Comparison of ENCODE assay signal across 11 cellular contexts in the genomic region with DNA sequence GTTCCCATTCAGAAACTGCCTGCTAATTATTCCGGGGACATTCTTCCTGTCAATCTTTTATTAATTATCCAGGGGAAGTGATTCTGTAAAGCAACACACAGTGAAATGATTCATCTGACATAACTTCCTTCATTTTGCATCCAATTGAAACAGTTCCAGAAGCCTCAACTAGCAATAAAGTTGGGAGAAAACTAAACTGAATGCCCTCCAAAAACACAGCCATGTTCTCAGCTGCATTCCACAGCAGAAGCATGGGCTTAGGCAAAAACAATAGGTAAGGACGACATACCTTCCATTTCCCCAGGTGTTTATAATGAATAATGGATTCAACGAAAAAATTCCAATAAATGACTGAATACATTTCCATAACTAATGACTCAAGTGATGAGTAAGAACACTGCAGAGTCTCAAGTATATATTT. TPM values are rescaled to one million over a fixed set of nuclear protein-coding genes. Genes with fewer than 3 reads are reported as not detected.
DNase-seq lines count a peak whose midpoint lies in the region; ATAC-seq and TF ChIP-seq lines count a peak whose summit lies in the region.
"Had no signal": no experiment of that assay in that cellular context is flagged by ENCODE, and none has a peak within 500 bp of the region (broad histone marks: within the 10 kb centered on the region; RNA-seq: fewer than 3 reads in every experiment).

No MANE protein-coding gene starts in this region.

- no peak for TF ChIP-seq CTCF in body of pancreas (IDR thresholded peaks at IDR 0.05)

- no peak for DNase-seq in body of pancreas
- DNase-seq in lung microvascular endothelial cell (ENCODE audit: low read depth in 2 of 2) = peak; percentile 67 to 86
- DNase-seq in SKM-1 (lab: John Stamatoyannopoulos, UW; ENCODE audit: unreplicated experiment) = no peak
- DNase-seq: CD4-positive, CD25-positive, alpha-beta regulatory T cell; NCI-H526 treated with DMSO at 0.1 percent for 48 hours; stimulated activated CD8-positive, alpha-beta memory T cell treated with anti-CD3 and anti-CD28 coated beads, Interleukin-4, amount 100 ng/mL, for 48 hours had no signal

- H3K36me3 ChIP-seq in ACC112 (ENCODE audit: insufficient read depth, low read length) = no peaks in the 10 kb centered on the region
- H3K36me3 ChIP-seq in HUES64 (ENCODE audit: insufficient read depth, low read length) = no peaks in the 10 kb centered on the region
- no peaks in the 10 kb centered on the region for H3K36me3 ChIP-seq in body of pancreas (replicated peaks in 1 of 2; ENCODE audit: insufficient read depth in 1 of 2, low read depth in 2 of 2)

- H3K4me1 ChIP-seq in ACC112 (ENCODE audit: control insufficient read depth, insufficient read depth, low read length, unreplicated experiment) (peaks cover 22% of the 10 kb centered on the region), HUES64 (ENCODE audit: insufficient read depth, low read length) (peaks cover 21% of the 10 kb centered on the region), body of pancreas (peaks cover 4% of the 10 kb centered on the region)

- H2AFZ ChIP-seq in ACC112 (ENCODE audit: low read length, unreplicated experiment) = peak overlapping the region; percentile 69

- H3K9ac ChIP-seq in HUES64 (ENCODE audit: low read depth, low read length) = peak overlapping the region; percentile 60; the same call in 1 of the 2 replicates

- 85% methylated on average over 1 of the region's 3 CpGs for WGBS in HUES64
- 47 to 53% methylated on average over 3 of the region's 3 CpGs for WGBS in body of pancreas, 2 donors

- intact Hi-C loops in body of pancreas (cut with DNase I) = no loop called here

- no peaks in the 10 kb centered on the region for H3K9me3 ChIP-seq in HUES64 (ENCODE audit: insufficient read depth, low read depth, low read length)
- H3K9me3 ChIP-seq in body of pancreas = no peaks in the 10 kb centered on the region

- H3K4me3 ChIP-seq in ACC112 (ENCODE audit: low read depth, low read length) = 0 out of 2 replicates have a peak overlapping the region, but pooled peaks have one; percentile 18
- H3K4me3 ChIP-seq in HUES64 (ENCODE audit: low read length) = no peak overlapping the region
- H3K4me3 ChIP-seq in body of pancreas = no peak overlapping the region

- TF ChIP-seq POLR2A in body of pancreas (IDR thresholded peaks at IDR 0.05) = no peak

- H3K79me2 ChIP-seq in ACC112 (ENCODE audit: control insufficient read depth, insufficient read depth, low read length, unreplicated experiment) = no peaks in the 10 kb centered on the region

- ATAC-seq in body of pancreas = peak; percentile 75
- no peak for ATAC-seq in HG02840 (IDR thresholded peaks at IDR 0.05; ENCODE audit: low FRiP score, unreplicated experiment)
- no peak for ATAC-seq in GM18873 (IDR thresholded peaks at IDR 0.05; ENCODE audit: low FRiP score, unreplicated experiment)
- ATAC-seq in GM21619 (IDR thresholded peaks at IDR 0.05; ENCODE audit: unreplicated experiment) = no peak

- H3K27ac ChIP-seq in ACC112 (ENCODE audit: low read depth, low read length) (peak overlapping the region; percentile 79), HUES64 (ENCODE audit: low read depth, low read length) (peak overlapping the region; percentile 67), body of pancreas (peak overlapping the region in 3 of 4 donors; percentile 48 to 73 (median 56))

- H3K27me3 ChIP-seq in ACC112 (ENCODE audit: insufficient read depth, low read length) = no peaks in the 10 kb centered on the region
- no peaks in the 10 kb centered on the region for H3K27me3 ChIP-seq in HUES64 (ENCODE audit: insufficient read depth, low read length)
- no peaks in the 10 kb centered on the region for H3K27me3 ChIP-seq in body of pancreas

RNA-seq across cellular contexts. Expression of a gene that starts 36.9 kb away (rescaled TPM):
- polyA plus RNA-seq in HUES64 (2013, experiment 1 of 2) = 21.8 TPM
- 19.6 TPM for polyA plus RNA-seq in HUES64 (2013, experiment 2 of 2)
- total RNA-seq in body of pancreas = 10 to 100 TPM; 30.6 to 32.0 TPM
- 10.7 and 13.5 TPM in 2 replicates for total RNA-seq in lung microvascular endothelial cell

Comparison
In these comparisons a context has a peak if more than half of its experiments do, and no peak if none do; other contexts are left out.
1. DNase-seq: peak in lung microvascular endothelial cell (2 of 2); none in body of pancreas (0 of 4) and SKM-1 (single experiment).
2. Peak in every context shown above with its lines, with median percentiles within 50 percentile points of each other: H3K27ac ChIP-seq.